Comparison of ENCODE assay signal across 8 cellular contexts in the genomic region with DNA sequence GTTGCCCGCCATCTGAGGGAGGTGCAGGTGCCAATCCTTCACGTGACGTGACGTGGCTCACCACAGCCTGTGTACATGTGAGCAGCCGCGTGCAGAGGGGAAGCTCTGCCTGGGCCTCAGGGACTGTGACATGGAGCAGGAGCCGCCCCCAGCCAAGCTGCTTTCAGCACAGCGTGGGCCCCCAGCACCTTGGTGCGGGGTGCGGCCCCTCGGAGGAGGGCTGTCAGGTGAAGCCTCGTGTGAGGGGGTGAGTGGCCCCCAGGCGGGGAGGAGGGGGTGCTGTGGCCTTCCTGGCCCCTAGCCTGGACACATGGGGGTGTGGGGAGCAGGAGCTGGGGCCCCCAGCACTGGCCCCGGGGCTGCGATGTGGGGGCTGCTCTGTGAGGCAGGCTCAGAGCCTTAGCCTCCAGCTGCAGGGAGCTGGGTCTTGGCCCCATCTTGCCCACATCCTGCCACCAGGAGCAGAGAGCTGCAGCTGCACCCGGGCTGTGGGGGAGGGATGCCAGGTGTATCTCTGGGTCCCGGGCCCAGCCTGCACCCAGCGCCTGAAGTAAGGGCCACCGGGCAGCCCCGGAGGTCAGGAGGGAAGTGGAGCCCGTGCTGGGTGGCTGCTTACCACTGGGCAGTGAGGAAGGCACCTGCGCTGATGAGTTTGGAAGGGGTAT. TPM values are rescaled to one million over a fixed set of nuclear protein-coding genes. Genes with fewer than 3 reads are reported as not detected.
A peak's percentile ranks its signal among the peaks of the same experiment; 100 is the strongest.
DNase-seq lines count a peak whose midpoint lies in the region; ATAC-seq, FAIRE-seq and TF ChIP-seq lines count a peak whose summit lies in the region.

A gene (plus strand): TSS at position 100 of the 665 bp plus-strand sequence. CDS start 5,806 bp downstream, outside the sequence.

- H3K4me1 ChIP-seq in liver (ENCODE audit: control insufficient read depth in 4 of 4, insufficient read depth in 4 of 4, low read length in 3 of 4) (peaks cover 19 to 63% (median 40%) of the 10 kb centered on the region in 4 donors), HepG2 (ENCODE audit: insufficient read depth, low read length) (peaks cover 38% of the 10 kb centered on the region)
- H3K4me1 ChIP-seq in naive thymus-derived CD4-positive, alpha-beta T cell (ENCODE audit: control insufficient read depth in 2 of 2, insufficient read depth in 2 of 2, low read length in 2 of 2), result peaks cover 58 to 59% of the 10 kb centered on the region in 2 donors

- H3K27ac ChIP-seq in liver (ENCODE audit: low read depth in 1 of 2, low read length in 2 of 2) (peak within 1 kb of the TSS; percentile 38 to 56), HepG2 (ENCODE audit: extremely low read length, insufficient read depth, low read length) (no peak within 1 kb of the TSS)
- H3K27ac ChIP-seq in naive thymus-derived CD4-positive, alpha-beta T cell (ENCODE audit: low read depth, low read length), result peak within 1 kb of the TSS; percentile 97

- H3K27me3 ChIP-seq in liver (ENCODE audit: control insufficient read depth in 4 of 4, insufficient read depth in 4 of 4, low read length in 3 of 4), result no peaks in the 10 kb centered on the region
- peaks cover 0 to 4% of the 10 kb centered on the region in 2 experiments; a peak in 2 of 5 replicates for H3K27me3 ChIP-seq in HepG2 (ENCODE audit: control insufficient read depth in 1 of 2, insufficient read depth in 2 of 2, low read length in 2 of 2)
- H3K27me3 ChIP-seq in naive thymus-derived CD4-positive, alpha-beta T cell (ENCODE audit: control insufficient read depth in 2 of 2, insufficient read depth in 2 of 2, low read length in 2 of 2), result no peaks in the 10 kb centered on the region

- POLR2A ChIA-PET in HepG2 (lab: Yijun Ruan, JAX), result interaction anchor here (1.2 kb wide), 1 partner anchor 79 kb away, joined by 3 read pairs; no protein-coding TSS in a partner anchor
- POLR2A ChIA-PET in naive thymus-derived CD4-positive, alpha-beta T cell (lab: Charles Lee), result interaction anchor here (0.6 to 3.7 kb wide), 11 partner anchors 9 to 534 kb away, joined by 3 to 32 read pairs (median 3); a partner anchor contains a TSS

- H3K4me3 ChIP-seq in liver (ENCODE audit: low read depth in 1 of 3, low read length in 3 of 3), result no peak within 1 kb of the TSS
- H3K4me3 ChIP-seq in HepG2 (replicated peaks in 1 of 3; ENCODE audit: insufficient read depth in 1 of 3, low read depth in 2 of 3, low read length in 3 of 3), result no peak within 1 kb of the TSS
- H3K4me3 ChIP-seq in naive thymus-derived CD4-positive, alpha-beta T cell (ENCODE audit: low read length), result peak within 1 kb of the TSS; percentile 88

- in situ Hi-C loops in HepG2 (cut with HindIII; ENCODE audit: extremely low pct_ligation_motif_present, low pct_unique_long_range_greater_than_20kb), result no loop called here

- DNase-seq in HepG2 (ENCODE audit: low spot score) (no peak), MV-4-11 (lab: John Stamatoyannopoulos, UW) (peak; percentile 44), urothelium cell line (ENCODE audit: low spot score) (peak; percentile 68), Ammon's horn (ENCODE audit: low spot score) (no peak), hepatic stellate cell (ENCODE audit: low spot score) (no peak)
- peak; percentile 65 to 67 for DNase-seq in activated T-helper 1 cell treated with anti-CD3 and anti-CD28 coated beads, Interleukin-2, amount 50 U/mL, for 16 hours (ENCODE audit: low read depth in 1 of 2, low spot score in 1 of 2)
- peak; percentile 62 to 93 (median 88) for DNase-seq in naive thymus-derived CD4-positive, alpha-beta T cell

- peaks cover 0 to 3% (median 0%) of the 10 kb centered on the region in 5 donors for H3K27me3 Mint-ChIP-seq in naive thymus-derived CD4-positive, alpha-beta T cell

- H2AFZ ChIP-seq in HepG2 (ENCODE audit: low read length), result no peak within 1 kb of the TSS

- H3K9ac ChIP-seq in liver (ENCODE audit: low read depth in 1 of 2, low read length in 2 of 2), result no peak within 1 kb of the TSS
- no peak within 1 kb of the TSS for H3K9ac ChIP-seq in HepG2 (ENCODE audit: insufficient read depth, low read depth, low read length)

- no peak for ATAC-seq in HepG2
- peak; percentile 87 for ATAC-seq in naive thymus-derived CD4-positive, alpha-beta T cell

- TF ChIP-seq RAD21 in liver (IDR thresholded peaks at IDR 0.05) (no peak), HepG2 (CRISPR knock-in tag; IDR thresholded peaks at IDR 0.05) (no peak)

- intact Hi-C loops in HepG2 (cut with micrococcal nuclease; ENCODE audit: unreplicated experiment), result no loop called here
- intact Hi-C loops in naive thymus-derived CD4-positive, alpha-beta T cell (cut with micrococcal nuclease), result loop anchor here (1.0 to 5.0 kb wide), 6 partner anchors 8 to 533 kb away; a partner anchor contains a TSS

- H4K20me1 ChIP-seq in HepG2 (ENCODE audit: insufficient read depth, low read length), result no peaks in the 10 kb centered on the region

- WGBS in liver, result 59% methylated on average over 22 of the region's 22 CpGs
- 96% methylated on average over 11 of the region's 22 CpGs for WGBS in HepG2 (ENCODE audit: low lambda C conversion rate)

- peak within 1 kb of the TSS; percentile 86 to 98 (median 95) for H3K27ac Mint-ChIP-seq in naive thymus-derived CD4-positive, alpha-beta T cell

- H3K4me2 ChIP-seq in HepG2 (ENCODE audit: low read depth, low read length), result no peak within 1 kb of the TSS

- peak within 1 kb of the TSS; percentile 85 to 97 (median 94) for H3K4me3 Mint-ChIP-seq in naive thymus-derived CD4-positive, alpha-beta T cell

- FAIRE-seq in HepG2 (lab: Jason Lieb, UNC) (no peak), urothelium cell line (lab: Jason Lieb, UNC) (no peak)

- peaks cover 0 to 4% (median 0%) of the 10 kb centered on the region in 11 donors for H3K9me3 Mint-ChIP-seq in naive thymus-derived CD4-positive, alpha-beta T cell

- TF ChIP-seq POLR2A in HepG2 (IDR thresholded peaks at IDR 0.05; ENCODE audit: insufficient read depth in 1 of 2, low read depth in 2 of 2, low read length in 2 of 2), result no peak

- no peaks in the 10 kb centered on the region for H3K79me2 ChIP-seq in HepG2 (ENCODE audit: insufficient read depth, low read length)

- H3K36me3 Mint-ChIP-seq in naive thymus-derived CD4-positive, alpha-beta T cell, result peaks cover 0 to 3% (median 0%) of the 10 kb centered on the region in 5 donors

- TF ChIP-seq CTCF in liver (IDR thresholded peaks at IDR 0.05; ENCODE audit: low read depth, low read length, missing input control) (no peak), HepG2 (CRISPR knock-in tag; IDR thresholded peaks at IDR 0.05) (no peak)

- CTCF ChIA-PET in HepG2 (lab: Yijun Ruan, JAX; ENCODE audit: low intra/inter-chr PET ratio, low total read pairs), result no interaction called here
- CTCF ChIA-PET in naive thymus-derived CD4-positive, alpha-beta T cell (lab: Charles Lee), result interaction anchor here (0.7 to 2.4 kb wide), 6 partner anchors 11 to 77 kb away, joined by 3 to 6 read pairs (median 4); no protein-coding TSS in a partner anchor

- H3K9me3 ChIP-seq in liver (ENCODE audit: control insufficient read depth in 4 of 4, low read length in 3 of 4), result no peaks in the 10 kb centered on the region
- no peaks in the 10 kb centered on the region for H3K9me3 ChIP-seq in HepG2 (ENCODE audit: low read length)
- H3K9me3 ChIP-seq in naive thymus-derived CD4-positive, alpha-beta T cell (ENCODE audit: control insufficient read depth in 2 of 3, low read length in 3 of 3), result no peaks in the 10 kb centered on the region

- TF ChIP-seq EP300 in HepG2 (IDR thresholded peaks at IDR 0.05; ENCODE audit: low read depth in 2 of 2, low read length in 2 of 2) (no peak), HepG2 (CRISPR knock-in tag; IDR thresholded peaks at IDR 0.05; ENCODE audit: borderline replicate concordance) (no peak)

- no peaks in the 10 kb centered on the region for H3K36me3 ChIP-seq in liver (ENCODE audit: control insufficient read depth in 4 of 4, insufficient read depth in 3 of 4, low read depth in 1 of 4, low read length in 3 of 4)
- no peaks in the 10 kb centered on the region for H3K36me3 ChIP-seq in HepG2 (replicated peaks in 1 of 2; ENCODE audit: control insufficient read depth in 1 of 2, insufficient read depth in 2 of 2, low read length in 2 of 2)
- peaks cover 0 to 6% (median 0%) of the 10 kb centered on the region in 3 experiments for H3K36me3 ChIP-seq in naive thymus-derived CD4-positive, alpha-beta T cell (ENCODE audit: control insufficient read depth in 2 of 3, insufficient read depth in 3 of 3, low read length in 3 of 3)

- H3K4me1 Mint-ChIP-seq in naive thymus-derived CD4-positive, alpha-beta T cell, result peaks cover 59 to 72% (median 64%) of the 10 kb centered on the region in 7 donors

- no TSS peak for BruUV-seq in HepG2 (replicated peaks; lab: Mats Ljungman, UMichigan)

TF ChIP-seq in liver, 16 proteins besides CTCF, POLR2A, EP300 and RAD21 (continues in another document):
- TF ChIP-seq FOXA1 (IDR thresholded peaks at IDR 0.05) (no peak), TAF1 (conservative IDR thresholded peaks at IDR 0.05) (no peak)

TF ChIP-seq in HepG2, 621 proteins besides CTCF, POLR2A, EP300 and RAD21 (continues in another document):
- TF ChIP-seq XRCC5 (optimal IDR thresholded peaks at IDR 0.05; ENCODE audit: low read length), result no peak

RNA-seq across cellular contexts. Expression of the gene that starts here (rescaled TPM):
- total RNA-seq in liver (1 to 10 TPM; 4.4 to 5.4 TPM), HepG2 (2016; rRNA removed; fragmentation: Illumina TruSeq; extraction: Trizol) (3.3 and 4.0 TPM in 2 replicates)
- polyA plus RNA-seq in liver (1 to 10 TPM; 3.4 to 3.5 TPM), HepG2 (2011; rRNA removed) (5.0 and 7.3 TPM in 2 replicates)
- 1.3 and 1.5 TPM in 2 replicates for total RNA-seq in HepG2 (2016; cell fraction: cytosol; rRNA removed; fragmentation: Illumina TruSeq; extraction: Trizol; ENCODE audit: low read depth)
- 3.1 and 3.5 TPM in 2 replicates for total RNA-seq in HepG2 (2016; cell fraction: insoluble cytoplasmic fraction; rRNA removed; fragmentation: Illumina TruSeq; extraction: Trizol)
- 2.9 and 5.0 TPM in 2 replicates for total RNA-seq in HepG2 (2016; cell fraction: membrane; rRNA removed; fragmentation: Illumina TruSeq; extraction: Trizol)
- 2.4 TPM in 2 replicates for total RNA-seq in HepG2 (2016; cell fraction: nucleus; rRNA removed; fragmentation: Illumina TruSeq; extraction: Trizol)
- 4.4 and 5.8 TPM in 2 replicates for polyA plus RNA-seq in HepG2 (2011; cell fraction: cytosol; rRNA removed)
- 15.5 and 20.4 TPM in 2 replicates for polyA plus RNA-seq in HepG2 (2011; cell fraction: nucleus; rRNA removed)
- polyA plus RNA-seq in HepG2 (2012), result 7.5 and 9.0 TPM in 2 replicates
- polyA plus RNA-seq in HepG2 (2016; cell fraction: cytosol; fragmentation: Illumina TruSeq; extraction: Trizol; ENCODE audit: low read depth), result 1.3 and 1.7 TPM in 2 replicates
- polyA plus RNA-seq in HepG2 (2016; cell fraction: insoluble cytoplasmic fraction; fragmentation: Illumina TruSeq; extraction: Trizol; ENCODE audit: low read depth), result 3.1 and 3.9 TPM in 2 replicates
- 2.3 and 3.2 TPM in 2 replicates for polyA plus RNA-seq in HepG2 (2016; cell fraction: membrane; fragmentation: Illumina TruSeq; extraction: Trizol; ENCODE audit: low read depth)
- 4.1 and 4.2 TPM in 2 replicates for polyA plus RNA-seq in HepG2 (2016; cell fraction: nucleus; fragmentation: Illumina TruSeq; extraction: Trizol; ENCODE audit: insufficient read depth, low read depth)
- 3.1 and 18.4 TPM in 2 replicates for polyA minus RNA-seq in HepG2 (2011; rRNA and poly(A)+ RNA removed; ENCODE audit: low replicate concordance)
- 1.4 and 2.7 TPM in 2 replicates for polyA minus RNA-seq in HepG2 (2011; cell fraction: cytosol; rRNA and poly(A)+ RNA removed)
- polyA minus RNA-seq in HepG2 (2011; cell fraction: nucleus; rRNA and poly(A)+ RNA removed), result 4.9 and 7.1 TPM in 2 replicates
- 10 to 100 TPM; 22.5 to 43.7 (median 33.4) TPM for total RNA-seq in naive thymus-derived CD4-positive, alpha-beta T cell
- polyA plus RNA-seq in naive thymus-derived CD4-positive, alpha-beta T cell, result 100 to 1,000 TPM in 1 of 2 donors, 10 to 100 TPM in 1; 79.5 to 127 TPM

Comparison
In these comparisons a context has a peak if more than half of its experiments do, and no peak if none do; other contexts are left out.
1. DNase-seq: peak in MV-4-11 (single experiment), activated T-helper 1 cell treated with anti-CD3 and anti-CD28 coated beads, Interleukin-2, amount 50 U/mL, for 16 hours (2 of 2), naive thymus-derived CD4-positive, alpha-beta T cell (9 of 9) and urothelium cell line (single experiment); none in HepG2 (single experiment), Ammon's horn (single experiment) and hepatic stellate cell (single experiment).